8 cellular contexts compared by ENCODE assay signal in genomic region chr6:152380993-152381898, GRCh38.
A peak's percentile ranks its signal among the peaks of the same experiment; 100 is the strongest.
DNase-seq lines count a peak whose midpoint lies in the region; ATAC-seq and TF ChIP-seq lines count a peak whose summit lies in the region.

No MANE protein-coding gene starts in this region.

- H2AFZ ChIP-seq in PC-3 (ENCODE audit: low read length) = peak overlapping the region; percentile 47

- peak; percentile 73 to 78 for TF ChIP-seq POLR2A in uterus (IDR thresholded peaks at IDR 0.05)

- H3K9me3 ChIP-seq in PC-3 (ENCODE audit: low read length) (no peaks in the 10 kb centered on the region), mucosa of descending colon (no peaks in the 10 kb centered on the region), uterus (no peaks in the 10 kb centered on the region)

- H3K36me3 ChIP-seq in PC-3 (ENCODE audit: low read depth, low read length) (no peaks in the 10 kb centered on the region), mucosa of descending colon (ENCODE audit: low read depth) (no peaks in the 10 kb centered on the region), uterus (no peaks in the 10 kb centered on the region)

- peak overlapping the region; percentile 90 for H3K4me2 ChIP-seq in PC-3 (ENCODE audit: low read length)

- POLR2A ChIA-PET in PC-3 (lab: Charles Lee; ENCODE audit: unreplicated experiment) = interaction anchor here (0.6 to 0.7 kb wide), 3 partner anchors 16 to 82 kb away, joined by 6 to 18 read pairs (median 16); no protein-coding TSS in a partner anchor

- no TSS peak for BruUV-seq in PC-3 (replicated peaks; lab: Mats Ljungman, UMichigan)

- ATAC-seq in PC-3 (peak; percentile 74), mucosa of descending colon (peak; percentile 83), HG03354 (IDR thresholded peaks at IDR 0.05; ENCODE audit: poor library complexity, severe bottlenecking, unreplicated experiment) (no peak), GM18511 (IDR thresholded peaks at IDR 0.05; ENCODE audit: unreplicated experiment) (no peak)

- H3K4me3 ChIP-seq in PC-3 (ENCODE audit: low read length) = peak overlapping the region; percentile 72
- peak overlapping the region; percentile 64 for H3K4me3 ChIP-seq in epithelial cell of proximal tubule (ENCODE audit: low read depth, low read length)
- H3K4me3 ChIP-seq in mucosa of descending colon = no peak overlapping the region
- H3K4me3 ChIP-seq in uterus = peak overlapping the region; percentile 38 to 50

- H3K36me3 Mint-ChIP-seq in T-helper 2 cell treated with Interferon-gamma antibody and Interleukin-4, amounts not matched to agents 5 μg/mL and 100 μg/mL, for 36 hours (ENCODE audit: low read depth) = no peaks in the 10 kb centered on the region

- H3K27ac Mint-ChIP-seq in T-helper 2 cell treated with Interferon-gamma antibody and Interleukin-4, amounts not matched to agents 5 μg/mL and 100 μg/mL, for 36 hours = no peak overlapping the region

- TF ChIP-seq CTCF in PC-3 (conservative IDR thresholded peaks at IDR 0.05; ENCODE audit: low read depth, low read length) (no peak), epithelial cell of proximal tubule (conservative IDR thresholded peaks at IDR 0.05; ENCODE audit: low read depth, low read length) (no peak), mucosa of descending colon (IDR thresholded peaks at IDR 0.05) (no peak), uterus (IDR thresholded peaks at IDR 0.05) (no peak)

- H3K4me1 Mint-ChIP-seq in T-helper 2 cell treated with Interferon-gamma antibody and Interleukin-4, amounts not matched to agents 5 μg/mL and 100 μg/mL, for 36 hours (ENCODE audit: low read depth) = no peaks in the 10 kb centered on the region

- H3K27me3 ChIP-seq in PC-3 (ENCODE audit: low read length) = no peaks in the 10 kb centered on the region
- H3K27me3 ChIP-seq in uterus = no peaks in the 10 kb centered on the region

- intact Hi-C loops in PC-3 (cut with micrococcal nuclease) = loop anchor here (2.0 kb wide), 2 partner anchors 82 to 90 kb away; no protein-coding TSS in a partner anchor
- intact Hi-C loops in mucosa of descending colon (cut with DNase I, micrococcal nuclease) = no loop called here
- intact Hi-C loops in uterus (cut with DNase I; ENCODE audit: low total_unique reads) = no loop called here

- no peaks in the 10 kb centered on the region for H3K9me2 ChIP-seq in PC-3 (replicated peaks; ENCODE audit: low read length)

- H3K4me1 ChIP-seq in PC-3 (ENCODE audit: insufficient read depth, low read length) = peaks cover 31% of the 10 kb centered on the region
- H3K4me1 ChIP-seq in mucosa of descending colon (ENCODE audit: low read depth) = no peaks in the 10 kb centered on the region
- no peaks in the 10 kb centered on the region for H3K4me1 ChIP-seq in uterus

- peak overlapping the region; percentile 69 for H3K9ac ChIP-seq in PC-3 (ENCODE audit: low read length)

- peak overlapping the region; percentile 93 for H3K27ac ChIP-seq in PC-3 (ENCODE audit: low read length)
- H3K27ac ChIP-seq in uterus = peak overlapping the region; percentile 94 to 95

- H3F3A ChIP-seq in PC-3 (ENCODE audit: low read length, unreplicated experiment) = no peaks in the 10 kb centered on the region

- H3K9me3 Mint-ChIP-seq in T-helper 2 cell treated with Interferon-gamma antibody and Interleukin-4, amounts not matched to agents 5 μg/mL and 100 μg/mL, for 36 hours = no peaks in the 10 kb centered on the region

- H3K27me3 Mint-ChIP-seq in T-helper 2 cell treated with Interferon-gamma antibody and Interleukin-4, amounts not matched to agents 5 μg/mL and 100 μg/mL, for 36 hours (ENCODE audit: low read depth) = peaks cover 13% of the 10 kb centered on the region

- H4K20me1 ChIP-seq in PC-3 (ENCODE audit: low read length) = no peaks in the 10 kb centered on the region

- DNase-seq in AG08396 (ENCODE audit: low spot score) (peak; percentile 76), PC-3 (peak; percentile 77), epithelial cell of proximal tubule (ENCODE audit: low read depth) (peak; percentile 97), mucosa of descending colon (peak; percentile 38 to 66 (median 47)), uterus (peak; percentile 85 to 87)
- no peak for DNase-seq in T-helper 2 cell treated with Interferon-gamma antibody and Interleukin-4, amounts not matched to agents 5 μg/mL and 100 μg/mL, for 36 hours (ENCODE audit: low spot score)

- CTCF ChIA-PET in PC-3 (lab: Charles Lee) = interaction anchor here (0.6 to 0.7 kb wide), 2 partner anchors 52 to 224 kb away, joined by 3 read pairs; no protein-coding TSS in a partner anchor

- H3K79me2 ChIP-seq in PC-3 (ENCODE audit: low read length) = peaks cover 17% of the 10 kb centered on the region

- H3K4me3 Mint-ChIP-seq in T-helper 2 cell treated with Interferon-gamma antibody and Interleukin-4, amounts not matched to agents 5 μg/mL and 100 μg/mL, for 36 hours = no peak overlapping the region

Comparison
In these comparisons a context has a peak if more than half of its experiments do, and no peak if none do; other contexts are left out.
1. ATAC-seq: peak in PC-3 (single experiment) and mucosa of descending colon (single experiment); none in HG03354 (single experiment) and GM18511 (single experiment).